ENCODE assay signal across 10 cellular contexts in the genomic region with DNA sequence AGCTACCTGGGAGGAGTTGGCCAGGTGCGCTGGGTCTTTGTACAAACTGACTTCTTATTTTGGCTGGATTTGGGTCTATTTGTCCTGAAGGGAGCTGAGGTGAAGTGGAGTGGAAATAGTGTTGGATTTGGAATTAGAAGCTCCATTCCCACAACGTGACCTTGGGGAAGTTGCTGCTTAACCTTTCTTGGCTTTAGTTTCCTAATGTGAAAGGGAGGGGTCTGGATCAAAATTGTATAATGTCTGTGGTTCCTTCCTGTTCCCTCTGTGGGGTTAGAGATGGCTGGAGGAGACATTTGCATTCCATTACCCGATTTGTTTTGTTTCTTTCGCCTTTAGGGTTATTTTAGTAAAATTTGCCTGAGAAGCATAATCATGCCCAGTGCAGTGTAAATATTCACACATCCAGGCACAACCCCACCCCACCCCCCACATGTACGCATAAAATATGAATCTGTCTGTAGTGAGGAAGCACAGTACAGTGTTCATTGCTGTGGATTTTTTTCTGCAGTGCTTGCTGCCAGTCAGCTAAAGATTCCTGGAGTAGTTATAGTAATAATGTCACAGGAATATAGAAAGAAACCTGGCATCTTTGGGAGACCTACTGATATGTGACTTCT. TPM values are rescaled to one million over a fixed set of nuclear protein-coding genes. Genes with fewer than 3 reads are reported as not detected.
DNase-seq lines count a peak whose midpoint lies in the region; ATAC-seq and TF ChIP-seq lines count a peak whose summit lies in the region.
"Had no signal": no experiment of that assay in that cellular context is flagged by ENCODE, and none has a peak within 500 bp of the region (broad histone marks: within the 10 kb centered on the region; RNA-seq: fewer than 3 reads in every experiment).

No MANE protein-coding gene starts in this region.

- H3K4me1 ChIP-seq in neutrophil (ENCODE audit: control insufficient read depth in 1 of 2, insufficient read depth in 1 of 2, low read depth in 1 of 2, low read length in 1 of 2): peaks cover 17 to 22% of the 10 kb centered on the region in 2 experiments

- TF ChIP-seq CTCF in neutrophil (IDR thresholded peaks at IDR 0.05): no peak

- H3K36me3 ChIP-seq in neutrophil: peaks cover 8% of the 10 kb centered on the region

- no peaks in the 10 kb centered on the region for H3K27me3 ChIP-seq in neutrophil

- no peaks in the 10 kb centered on the region for H3K9me3 ChIP-seq in neutrophil

- ATAC-seq in HG03432 (IDR thresholded peaks at IDR 0.05; ENCODE audit: unreplicated experiment) (peak; percentile 16), HG02884 (IDR thresholded peaks at IDR 0.05; ENCODE audit: unreplicated experiment) (no peak), GM18870 (IDR thresholded peaks at IDR 0.05; ENCODE audit: unreplicated experiment) (no peak)

- H3K4me3 ChIP-seq in neutrophil (ENCODE audit: low read depth in 1 of 2, low read length in 1 of 2): no peak overlapping the region

- H3K27ac ChIP-seq in neutrophil: peak overlapping the region; percentile 65

- peak; percentile 40 for DNase-seq in EH (ENCODE audit: low read depth)
- peak; percentile 44 for DNase-seq in dermis blood vessel endothelial cell
- no peak for DNase-seq in NCI-H2107 (lab: John Stamatoyannopoulos, UW)
- DNase-seq in mucosa of gallbladder (ENCODE audit: low spot score): no peak
- DNase-seq: activated gamma-delta T cell treated with Interleukin-2 at 50 U/mL for 16 hours, glutamatergic neuron had no signal

RNA-seq across cellular contexts. Expression of a gene that starts 21.5 kb away (rescaled TPM):
- total RNA-seq in dermis blood vessel endothelial cell (13.8 and 19.5 TPM in 2 replicates), mucosa of gallbladder (49.8 TPM)

Comparison
In these comparisons a context has a peak if more than half of its experiments do, and no peak if none do; other contexts are left out.
1. DNase-seq: peak in EH (single experiment) and dermis blood vessel endothelial cell (single experiment); none in NCI-H2107 (single experiment) and mucosa of gallbladder (single experiment).